In the genomic region with DNA sequence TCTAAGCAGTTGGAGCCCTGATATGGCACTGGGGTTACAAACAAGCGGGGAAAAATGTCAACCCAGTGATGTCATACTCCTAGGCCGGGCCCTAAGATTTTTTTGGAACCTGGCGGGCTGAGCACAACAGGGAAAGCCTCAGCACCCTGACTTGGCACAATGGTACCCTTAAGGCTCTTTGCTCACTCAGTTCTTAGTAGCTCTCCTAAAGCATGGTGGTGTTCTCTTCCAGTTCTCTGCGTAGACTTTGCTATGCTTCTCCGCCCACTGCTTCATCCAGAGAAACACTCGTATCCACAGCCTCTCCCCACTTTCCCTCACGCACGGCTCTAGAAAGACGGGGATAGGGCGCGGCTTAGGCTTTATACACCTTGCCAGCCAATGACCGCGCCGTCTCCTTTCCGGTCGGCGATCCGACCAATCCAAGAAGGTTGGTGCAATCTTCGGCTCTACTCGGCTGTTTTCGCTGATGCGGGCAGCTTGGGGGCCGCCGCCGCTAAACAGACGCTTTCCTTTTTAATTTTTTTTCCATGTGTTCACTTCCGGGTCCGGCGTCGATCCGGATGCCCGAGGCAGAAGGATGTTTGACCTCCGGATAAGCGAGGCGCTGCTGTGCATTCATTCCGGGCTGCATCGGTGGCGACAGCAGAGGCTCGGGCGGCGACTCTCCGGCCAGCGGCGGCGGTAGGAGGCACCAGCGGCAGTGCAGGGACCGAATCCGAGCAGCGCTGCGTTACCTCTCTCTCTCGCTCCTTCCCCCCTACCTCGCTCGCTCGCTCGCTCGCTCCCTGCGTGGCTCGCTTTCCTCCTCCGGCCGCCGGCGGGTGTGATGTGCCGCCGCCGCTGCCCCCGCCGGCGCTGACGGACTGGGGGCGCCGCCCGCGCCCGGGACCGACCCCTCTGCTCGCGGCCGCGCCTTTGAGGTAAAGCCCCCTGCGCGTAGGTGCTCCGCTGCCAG, we compare ENCODE assay signal across 8 cellular contexts. TPM values are rescaled to one million over a fixed set of nuclear protein-coding genes. Genes with fewer than 3 reads are reported as not detected.
DNase-seq lines count a peak whose midpoint lies in the region; ATAC-seq and TF ChIP-seq lines count a peak whose summit lies in the region.

TSS of gene CSNK1G3 (plus strand) at position 530 of the 958 bp plus-strand sequence. CDS start 33,487 bp downstream, outside the sequence.

- ATAC-seq in HG02588 (IDR thresholded peaks at IDR 0.05; ENCODE audit: unreplicated experiment): peak; percentile 94

- H3K4me3 Mint-ChIP-seq in activated naive CD8-positive, alpha-beta T cell: peak within 1 kb of the TSS; percentile 99

- peaks cover 5% of the 10 kb centered on the region for H3K27me3 Mint-ChIP-seq in activated naive CD8-positive, alpha-beta T cell

- DNase-seq in GM10266 (ENCODE audit: extremely low spot score): peak; percentile 95
- DNase-seq in NCI-H1092 (lab: John Stamatoyannopoulos, UW): peak; percentile 91
- DNase-seq in SKM-1 treated with dmso at 0.1 percent for 144 hours (lab: John Stamatoyannopoulos, UW; ENCODE audit: unreplicated experiment): peak; percentile 93
- peak; percentile 87 for DNase-seq in glomerular endothelial cell (ENCODE audit: extremely low read depth, low read depth, low spot score)
- peak; percentile 93 for DNase-seq in occipital lobe (lab: John Stamatoyannopoulos, UW)

- TF ChIP-seq CTCF in GM10266 (IDR thresholded peaks at IDR 0.05; ENCODE audit: control insufficient read depth, insufficient read depth, low read depth, missing control alignments): peak; percentile 25

- no peaks in the 10 kb centered on the region for H3K36me3 Mint-ChIP-seq in activated naive CD8-positive, alpha-beta T cell

- H3K9me3 Mint-ChIP-seq in activated naive CD8-positive, alpha-beta T cell (ENCODE audit: low read depth): no peaks in the 10 kb centered on the region

- H3K27ac ChIP-seq in temporal lobe (ENCODE audit: low read depth, low read length): peak within 1 kb of the TSS; percentile 75

- H3K4me1 Mint-ChIP-seq in activated naive CD8-positive, alpha-beta T cell (ENCODE audit: low read depth): peaks cover 47% of the 10 kb centered on the region

- peak within 1 kb of the TSS; percentile 98 for H3K27ac Mint-ChIP-seq in activated naive CD8-positive, alpha-beta T cell

RNA-seq across cellular contexts. Expression of gene CSNK1G3, which starts in this region (rescaled TPM):
- 34.1 and 44.6 TPM in 2 replicates for total RNA-seq in glomerular endothelial cell
- total RNA-seq in occipital lobe: 228 TPM
- total RNA-seq in temporal lobe: 136 TPM

Comparison
In these comparisons a context has a peak if more than half of its experiments do, and no peak if none do; other contexts are left out.
1. Peak in every context shown above with its lines: DNase-seq, ATAC-seq and H3K27ac ChIP-seq.